8 cellular contexts compared by ENCODE assay signal in genomic region chr19:33176670-33177416, GRCh38.
A peak's percentile ranks its signal among the peaks of the same experiment; 100 is the strongest.
DNase-seq lines count a peak whose midpoint lies in the region; ATAC-seq and TF ChIP-seq lines count a peak whose summit lies in the region.

No MANE protein-coding gene starts in this region.

- ATAC-seq in GM19035 (IDR thresholded peaks at IDR 0.05; ENCODE audit: unreplicated experiment) = peak; percentile 77
- peak; percentile 86 for ATAC-seq in HG03354 (IDR thresholded peaks at IDR 0.05; ENCODE audit: poor library complexity, severe bottlenecking, unreplicated experiment)

- TF ChIP-seq CTCF in choroid plexus epithelial cell (conservative IDR thresholded peaks at IDR 0.05; ENCODE audit: low read depth, low read length) = peak; percentile 27

- DNase-seq in AML-193 (lab: John Stamatoyannopoulos, UW) (peak; percentile 98), NCI-H446 treated with DMSO at 0.1 percent for 48 hours (lab: John Stamatoyannopoulos, UW) (peak; percentile 99), choroid plexus epithelial cell (ENCODE audit: low read depth) (peak; percentile 99), kidney glomerular epithelial cell (lab: John Stamatoyannopoulos, UW) (peak; percentile 98)
- peak; percentile 96 for DNase-seq in activated CD4-positive, alpha-beta T cell treated with anti-CD3 and anti-CD28 coated beads for 1 hour
- peak; percentile 88 to 93 for DNase-seq in stimulated activated CD4-positive, alpha-beta T cell treated with anti-CD3 and anti-CD28 coated beads, Interleukin-1b, Interleukin-23, amount 100 ng/mL, for 1 hour (ENCODE audit: low read depth in 2 of 2)

- H3K4me3 ChIP-seq in choroid plexus epithelial cell (ENCODE audit: low read depth, low read length) = peak overlapping the region; percentile 88

Comparison
In these comparisons a context has a peak if more than half of its experiments do, and no peak if none do; other contexts are left out.
1. Peak in every context shown above with its lines: DNase-seq, ATAC-seq and H3K4me3 ChIP-seq.